In the genomic region with DNA sequence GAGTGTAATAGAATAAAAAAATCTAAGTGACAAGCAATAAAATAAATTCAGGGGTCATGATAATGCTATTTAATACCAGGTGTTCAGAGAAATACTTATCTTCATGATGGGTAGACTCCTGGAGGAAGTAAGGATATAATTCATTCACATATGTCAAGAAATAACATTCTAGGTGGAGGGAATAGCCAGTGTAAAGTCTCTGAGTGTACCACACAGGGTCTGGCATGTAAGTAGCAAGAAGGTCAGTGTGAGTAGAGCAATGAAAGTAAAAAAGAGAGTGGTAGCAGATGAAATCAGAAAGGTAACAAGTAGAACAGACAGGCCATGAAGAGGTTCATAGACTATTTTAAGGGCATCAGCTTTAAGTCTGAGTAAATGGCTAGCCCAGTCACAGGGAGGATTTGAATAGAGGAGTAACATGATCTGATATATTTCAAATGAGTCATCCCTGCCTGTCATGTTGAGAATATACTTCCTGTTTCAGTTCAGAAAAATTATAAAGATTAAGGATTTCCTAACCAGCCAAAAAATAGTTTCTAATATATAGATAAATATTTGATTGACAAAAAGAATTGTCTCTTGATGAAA, we compare ENCODE assay signal across 10 cellular contexts.
DNase-seq lines count a peak whose midpoint lies in the region; ATAC-seq, FAIRE-seq and TF ChIP-seq lines count a peak whose summit lies in the region.
"Had no signal": no experiment of that assay in that cellular context is flagged by ENCODE, and none has a peak within 500 bp of the region (broad histone marks: within the 10 kb centered on the region; RNA-seq: fewer than 3 reads in every experiment).

No MANE protein-coding gene starts in this region.

- H3K27me3 ChIP-seq in GM12878 (replicated peaks in 1 of 2; ENCODE audit: control insufficient read depth in 2 of 2, insufficient read depth in 2 of 2, low read length in 1 of 2): no peaks in the 10 kb centered on the region
- no peaks in the 10 kb centered on the region for H3K27me3 ChIP-seq in skeletal muscle satellite cell (ENCODE audit: control insufficient read depth, insufficient read depth, low read length)

- H3K4me3 ChIP-seq in GM12878: no peak overlapping the region
- H3K4me3 ChIP-seq in skeletal muscle satellite cell (ENCODE audit: low read length): no peak overlapping the region

- no peak for FAIRE-seq in GM12878 (lab: Jason Lieb, UNC)

- H3K9ac ChIP-seq in GM12878 (ENCODE audit: control insufficient read depth, insufficient read depth, low read length): no peak overlapping the region
- no peak overlapping the region for H3K9ac ChIP-seq in skeletal muscle satellite cell (ENCODE audit: low read depth, low read length)

- in situ Hi-C loops in GM12878 (cut with MboI): no loop called here

- BruUV-seq in GM12878 (replicated peaks; lab: Mats Ljungman, UMichigan): no TSS peak

- no peak for TF ChIP-seq POLR2A in GM12878 (IDR thresholded peaks at IDR 0.05; ENCODE audit: low read depth, low read length)

- peak; percentile 7 for DNase-seq in NCI-H146 (lab: John Stamatoyannopoulos, UW)
- no peak for DNase-seq in NCI-H146 treated with DMSO at 0.1 percent for 48 hours (lab: John Stamatoyannopoulos, UW; ENCODE audit: unreplicated experiment)
- DNase-seq in NCI-H1436 (lab: John Stamatoyannopoulos, UW): peak; percentile 19
- no peak for DNase-seq in GM12878 (ENCODE audit: low read depth, low spot score)
- DNase-seq in D341Med (ENCODE audit: low spot score): no peak
- DNase-seq in NCI-H1930 (lab: John Stamatoyannopoulos, UW): no peak
- DNase-seq in stimulated activated naive CD4-positive, alpha-beta T cell (lab: John Stamatoyannopoulos, UW): no peak
- DNase-seq: effector CD8-positive, alpha-beta T cell had no signal

- H3K79me2 ChIP-seq in GM12878 (ENCODE audit: control insufficient read depth, insufficient read depth, low read length): no peaks in the 10 kb centered on the region

- RAD21 ChIA-PET in GM12878 (lab: Charles Lee; ENCODE audit: unreplicated experiment): no interaction called here

- no peaks in the 10 kb centered on the region for H4K20me1 ChIP-seq in GM12878 (ENCODE audit: control insufficient read depth, insufficient read depth)

- no peak overlapping the region for H3K27ac ChIP-seq in GM12878 (ENCODE audit: control insufficient read depth, insufficient read depth)

- H3K4me1 ChIP-seq in GM12878 (ENCODE audit: control insufficient read depth, insufficient read depth, low read length): no peaks in the 10 kb centered on the region
- peaks cover 5% of the 10 kb centered on the region for H3K4me1 ChIP-seq in skeletal muscle satellite cell (ENCODE audit: control insufficient read depth, insufficient read depth, low read length)

- H3K4me2 ChIP-seq in GM12878 (ENCODE audit: control insufficient read depth, insufficient read depth) (no peak overlapping the region), skeletal muscle satellite cell (ENCODE audit: low read length) (peak overlapping the region; percentile 17)

- no peak for TF ChIP-seq RAD21 in GM12878 (IDR thresholded peaks at IDR 0.05; ENCODE audit: insufficient read depth, low read depth, low read length)

- CTCF ChIA-PET in GM12878 (lab: Yijun Ruan, JAX): no interaction called here

- TF ChIP-seq EP300 in GM12878 (IDR thresholded peaks at IDR 0.05; ENCODE audit: borderline replicate concordance in 1 of 2, control insufficient read depth in 1 of 2, low read depth in 2 of 2, low read length in 2 of 2): no peak

- TF ChIP-seq CTCF in GM12878 (IDR thresholded peaks at IDR 0.05 in 2 of 3, conservative IDR thresholded peaks at IDR 0.05 in 1 of 3; ENCODE audit: control insufficient read depth in 2 of 3, extremely low read depth in 1 of 3, insufficient read depth in 1 of 3, low read depth in 3 of 3, low read length in 3 of 3): no peak

- peak; percentile 69 for ATAC-seq in GM12878
- ATAC-seq: WTC11 had no signal

- SMC1A ChIA-PET in GM12878 (lab: Charles Lee; ENCODE audit: uncharacterized antibody, unreplicated experiment): no interaction called here

- no peaks in the 10 kb centered on the region for H3K36me3 ChIP-seq in GM12878 (ENCODE audit: control insufficient read depth in 2 of 2, insufficient read depth in 2 of 2, low read length in 1 of 2)
- H3K36me3 ChIP-seq in skeletal muscle satellite cell (ENCODE audit: insufficient read depth, low read length): no peaks in the 10 kb centered on the region

- POLR2A ChIA-PET in GM12878 (lab: Charles Lee): no interaction called here

- intact Hi-C loops in GM12878 (cut with micrococcal nuclease; ENCODE audit: unreplicated experiment): no loop called here

- H3K9me3 ChIP-seq in GM12878 (replicated peaks; ENCODE audit: control insufficient read depth, insufficient read depth, low read length) (no peaks in the 10 kb centered on the region), skeletal muscle satellite cell (replicated peaks; ENCODE audit: low read length) (no peaks in the 10 kb centered on the region)

- H2AFZ ChIP-seq in GM12878 (ENCODE audit: control insufficient read depth, low read depth, low read length): no peak overlapping the region

TF ChIP-seq in GM12878, 131 proteins besides CTCF, POLR2A, EP300 and RAD21:
- TF ChIP-seq SUZ12 (IDR thresholded peaks at IDR 0.05; ENCODE audit: unreplicated experiment) (no peak), ZBED1 (IDR thresholded peaks at IDR 0.05; ENCODE audit: borderline replicate concordance) (no peak), HDAC6 (IDR thresholded peaks at IDR 0.05; ENCODE audit: unreplicated experiment) (no peak), BCL11A (IDR thresholded peaks at IDR 0.05; ENCODE audit: low read depth, low read length) (no peak)
TF ChIP-seq in GM12878: peak in this region for 0.

Comparison
In these comparisons a context has a peak if more than half of its experiments do, and no peak if none do; other contexts are left out.
1. DNase-seq: peak in NCI-H146 (single experiment) and NCI-H1436 (single experiment); none in NCI-H146 treated with DMSO at 0.1 percent for 48 hours (single experiment), GM12878 (single experiment), D341Med (single experiment), NCI-H1930 (0 of 2) and stimulated activated naive CD4-positive, alpha-beta T cell (0 of 6).